ENCODE assay signal across 15 cellular contexts in genomic region chr1:60573121-60573520, GRCh38.
A peak's percentile ranks its signal among the peaks of the same experiment; 100 is the strongest.
DNase-seq lines count a peak whose midpoint lies in the region; ATAC-seq, FAIRE-seq and TF ChIP-seq lines count a peak whose summit lies in the region.
"Had no signal": no experiment of that assay in that cellular context is flagged by ENCODE, and none has a peak within 500 bp of the region (broad histone marks: within the 10 kb centered on the region; RNA-seq: fewer than 3 reads in every experiment).

No MANE protein-coding gene starts in this region.

- TF ChIP-seq CTCF in heart right ventricle (IDR thresholded peaks at IDR 0.05) (no peak), right atrium auricular region (IDR thresholded peaks at IDR 0.05) (no peak), keratinocyte (optimal IDR thresholded peaks at IDR 0.05 in 1 of 3, IDR thresholded peaks at IDR 0.05 in 1 of 3, conservative IDR thresholded peaks at IDR 0.05 in 1 of 3; ENCODE audit: extremely low read depth in 1 of 3, insufficient read depth in 2 of 3, low read length in 3 of 3) (no peak), upper lobe of left lung (IDR thresholded peaks at IDR 0.05) (no peak)

- no peaks in the 10 kb centered on the region for H4K20me1 ChIP-seq in keratinocyte (ENCODE audit: control insufficient read depth, extremely low read depth, insufficient read depth, low read length)

- H3K27me3 ChIP-seq in heart right ventricle (no peaks in the 10 kb centered on the region), right atrium auricular region (no peaks in the 10 kb centered on the region), keratinocyte (ENCODE audit: control insufficient read depth, extremely low read depth, insufficient read depth, low read length) (no peaks in the 10 kb centered on the region), upper lobe of left lung (no peaks in the 10 kb centered on the region)
- H3K27me3 ChIP-seq: vagina had no signal

- ATAC-seq in heart right ventricle: peak in 6 of 8 donors; percentile 52 to 92 (median 62)
- peak; percentile 49 to 64 for ATAC-seq in upper lobe of left lung (ENCODE audit: low FRiP score in 2 of 2)
- ATAC-seq in GM21447 (IDR thresholded peaks at IDR 0.05; ENCODE audit: unreplicated experiment): no peak

- H2AFZ ChIP-seq in keratinocyte (ENCODE audit: control insufficient read depth, low read length): no peak overlapping the region

- H3K9me3 ChIP-seq in heart right ventricle (no peaks in the 10 kb centered on the region), right atrium auricular region (no peaks in the 10 kb centered on the region), keratinocyte (ENCODE audit: control insufficient read depth, low read depth, low read length) (no peaks in the 10 kb centered on the region), upper lobe of left lung (no peaks in the 10 kb centered on the region)
- H3K9me3 ChIP-seq: vagina had no signal

- peak in 3 of 4 donors; percentile 37 to 93 (median 90) for TF ChIP-seq EP300 in upper lobe of left lung (IDR thresholded peaks at IDR 0.05)

- H3K4me3 ChIP-seq in heart right ventricle: no peak overlapping the region
- no peak overlapping the region for H3K4me3 ChIP-seq in right atrium auricular region
- peak overlapping the region in 1 of 3 experiments; percentile 11 for H3K4me3 ChIP-seq in keratinocyte (ENCODE audit: control insufficient read depth in 2 of 3, extremely low read depth in 1 of 3, insufficient read depth in 2 of 3, low read depth in 1 of 3, low read length in 3 of 3)
- no peak overlapping the region for H3K4me3 ChIP-seq in upper lobe of left lung
- H3K4me3 ChIP-seq: vagina had no signal

- H3K4me2 ChIP-seq in keratinocyte (ENCODE audit: control insufficient read depth, extremely low read depth, insufficient read depth, low read depth, low read length): peak overlapping the region; percentile 58
- H3K4me2 ChIP-seq: KMS-11 had no signal

- WGBS in heart right ventricle, 2 donors: 10 to 21% methylated on average over 1 of the region's 1 CpG
- WGBS in upper lobe of left lung, 2 donors: 8 to 14% methylated on average over 1 of the region's 1 CpG

- H3K36me3 ChIP-seq in heart right ventricle (no peaks in the 10 kb centered on the region), right atrium auricular region (no peaks in the 10 kb centered on the region), keratinocyte (ENCODE audit: control insufficient read depth in 2 of 2, extremely low read depth in 1 of 2, insufficient read depth in 2 of 2, low read length in 2 of 2) (no peaks in the 10 kb centered on the region), upper lobe of left lung (no peaks in the 10 kb centered on the region)
- H3K36me3 ChIP-seq: vagina had no signal

- H3K9me1 ChIP-seq in keratinocyte (ENCODE audit: control insufficient read depth, extremely low read depth, insufficient read depth, low read length): no peaks in the 10 kb centered on the region

- in situ Hi-C loops in T47D (cut with HindIII; ENCODE audit: low pct_unique_long_range_greater_than_20kb, low sequenced_read_pairs): no loop called here

- FAIRE-seq in keratinocyte (lab: Jason Lieb, UNC): peak; percentile 41

- H3K4me1 ChIP-seq in heart right ventricle (peaks cover 0 to 26% (median 9%) of the 10 kb centered on the region in 9 donors), right atrium auricular region (peaks cover 0 to 20% of the 10 kb centered on the region in 2 donors), keratinocyte (ENCODE audit: control insufficient read depth, extremely low read depth, insufficient read depth, low read length) (peaks cover 38% of the 10 kb centered on the region), upper lobe of left lung (peaks cover 8 to 17% (median 11%) of the 10 kb centered on the region in 4 donors)
- H3K4me1 ChIP-seq: vagina had no signal

- H3K79me2 ChIP-seq in keratinocyte (ENCODE audit: control insufficient read depth, insufficient read depth, low read length): no peaks in the 10 kb centered on the region

- H3K9ac ChIP-seq in keratinocyte (ENCODE audit: control insufficient read depth, extremely low read depth, insufficient read depth, low read length): no peak overlapping the region
- H3K9ac ChIP-seq: KMS-11 had no signal

- dilution Hi-C loops in keratinocyte (cut with MboI; ENCODE audit: extremely low pct_ligation_motif_present, low sequenced_read_pairs): no loop called here

- DNase-seq in heart right ventricle: no peak
- no peak for DNase-seq in right atrium auricular region (ENCODE audit: low spot score)
- peak; percentile 21 to 67 for DNase-seq in T47D (ENCODE audit: low read depth in 1 of 2, low spot score in 1 of 2)
- no peak for DNase-seq in keratinocyte (ENCODE audit: low read depth, low spot score)
- no peak for DNase-seq in upper lobe of left lung
- DNase-seq in OCI-M1 (lab: John Stamatoyannopoulos, UW): no peak
- DNase-seq in activated CD4-positive, CD25-positive, alpha-beta regulatory T cell treated with anti-CD3 and anti-CD28 coated beads, Interleukin-2, amount 50 U/mL, for 72 hours: no peak
- DNase-seq: activated gamma-delta T cell treated with Interleukin-2 at 50 U/mL for 16 hours; cerebellar nuclear complex; NCI-H2227 treated with DMSO at 0.1 percent for 48 hours; stimulated activated CD4-positive, alpha-beta T cell treated with anti-CD3 and anti-CD28 coated beads, Interleukin-15, amount 100 ng/mL, for 24 hours; T1000 had no signal

- intact Hi-C loops in heart right ventricle (cut with DNase I): loop anchor here in 1 of 10 donors (10.0 kb wide), 1 partner anchor 192 kb away; no protein-coding TSS in a partner anchor

- TF ChIP-seq POLR2A in upper lobe of left lung (IDR thresholded peaks at IDR 0.05): no peak

- H3K27ac ChIP-seq in heart right ventricle (no peak overlapping the region), right atrium auricular region (peak overlapping the region in 1 of 2 donors; percentile 6), keratinocyte (ENCODE audit: control insufficient read depth, insufficient read depth, low read length) (peak overlapping the region; percentile 75), upper lobe of left lung (peak overlapping the region; percentile 53 to 73 (median 64))
- H3K27ac ChIP-seq: KMS-11, vagina had no signal

Comparison
In these comparisons a context has a peak if more than half of its experiments do, and no peak if none do; other contexts are left out.
1. DNase-seq: peak in T47D (2 of 2); none in heart right ventricle (0 of 2), right atrium auricular region (single experiment), keratinocyte (single experiment), upper lobe of left lung (0 of 2), OCI-M1 (single experiment) and activated CD4-positive, CD25-positive, alpha-beta regulatory T cell treated with anti-CD3 and anti-CD28 coated beads, Interleukin-2, amount 50 U/mL, for 72 hours (single experiment).
2. H3K27ac ChIP-seq: peak in keratinocyte (single experiment) and upper lobe of left lung (4 of 4); none in heart right ventricle (0 of 10).